1 cellular context compared by ENCODE assay signal in genomic region chr3:25789209-25789595, GRCh38.
TF ChIP-seq lines count a peak whose summit lies in the region.

No MANE protein-coding gene starts in this region.

TF ChIP-seq in GM12878, 131 proteins besides CTCF, POLR2A, EP300 and RAD21:
- TF ChIP-seq SIX5 (IDR thresholded peaks at IDR 0.05; ENCODE audit: low read depth, low read length, severe bottlenecking), result no peak
- TF ChIP-seq ETV6 (conservative IDR thresholded peaks at IDR 0.05 in 1 of 2, IDR thresholded peaks at IDR 0.05 in 1 of 2; ENCODE audit: borderline replicate concordance in 1 of 2, low read depth in 1 of 2), result no peak
- TF ChIP-seq ASH2L (IDR thresholded peaks at IDR 0.05; ENCODE audit: borderline replicate concordance, low read depth), result no peak
- TF ChIP-seq, protein P1, sequence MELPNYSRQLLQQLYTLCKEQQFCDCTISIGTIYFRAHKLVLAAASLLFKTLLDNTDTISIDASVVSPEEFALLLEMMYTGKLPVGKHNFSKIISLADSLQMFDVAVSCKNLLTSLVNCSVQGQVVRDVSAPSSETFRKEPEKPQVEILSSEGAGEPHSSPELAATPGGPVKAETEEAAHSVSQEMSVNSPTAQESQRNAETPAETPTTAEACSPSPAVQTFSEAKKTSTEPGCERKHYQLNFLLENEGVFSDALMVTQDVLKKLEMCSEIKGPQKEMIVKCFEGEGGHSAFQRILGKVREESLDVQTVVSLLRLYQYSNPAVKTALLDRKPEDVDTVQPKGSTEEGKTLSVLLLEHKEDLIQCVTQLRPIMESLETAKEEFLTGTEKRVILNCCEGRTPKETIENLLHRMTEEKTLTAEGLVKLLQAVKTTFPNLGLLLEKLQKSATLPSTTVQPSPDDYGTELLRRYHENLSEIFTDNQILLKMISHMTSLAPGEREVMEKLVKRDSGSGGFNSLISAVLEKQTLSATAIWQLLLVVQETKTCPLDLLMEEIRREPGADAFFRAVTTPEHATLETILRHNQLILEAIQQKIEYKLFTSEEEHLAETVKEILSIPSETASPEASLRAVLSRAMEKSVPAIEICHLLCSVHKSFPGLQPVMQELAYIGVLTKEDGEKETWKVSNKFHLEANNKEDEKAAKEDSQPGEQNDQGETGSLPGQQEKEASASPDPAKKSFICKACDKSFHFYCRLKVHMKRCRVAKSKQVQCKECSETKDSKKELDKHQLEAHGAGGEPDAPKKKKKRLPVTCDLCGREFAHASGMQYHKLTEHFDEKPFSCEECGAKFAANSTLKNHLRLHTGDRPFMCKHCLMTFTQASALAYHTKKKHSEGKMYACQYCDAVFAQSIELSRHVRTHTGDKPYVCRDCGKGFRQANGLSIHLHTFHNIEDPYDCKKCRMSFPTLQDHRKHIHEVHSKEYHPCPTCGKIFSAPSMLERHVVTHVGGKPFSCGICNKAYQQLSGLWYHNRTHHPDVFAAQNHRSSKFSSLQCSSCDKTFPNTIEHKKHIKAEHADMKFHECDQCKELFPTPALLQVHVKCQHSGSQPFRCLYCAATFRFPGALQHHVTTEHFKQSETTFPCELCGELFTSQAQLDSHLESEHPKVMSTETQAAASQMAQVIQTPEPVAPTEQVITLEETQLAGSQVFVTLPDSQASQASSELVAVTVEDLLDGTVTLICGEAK (IDR thresholded peaks at IDR 0.05; ENCODE audit: borderline replicate concordance), result peak; percentile 59; the same call in 1 of the 2 replicates
- no peak for TF ChIP-seq DPF2 (IDR thresholded peaks at IDR 0.05)
- TF ChIP-seq HDAC6 (IDR thresholded peaks at IDR 0.05; ENCODE audit: unreplicated experiment), result no peak
- TF ChIP-seq BCL3 (IDR thresholded peaks at IDR 0.05; ENCODE audit: borderline replicate concordance, insufficient read depth, low read depth, low read length, poor library complexity, severe bottlenecking), result no peak
